2 cellular contexts compared by ENCODE assay signal in the genomic region with DNA sequence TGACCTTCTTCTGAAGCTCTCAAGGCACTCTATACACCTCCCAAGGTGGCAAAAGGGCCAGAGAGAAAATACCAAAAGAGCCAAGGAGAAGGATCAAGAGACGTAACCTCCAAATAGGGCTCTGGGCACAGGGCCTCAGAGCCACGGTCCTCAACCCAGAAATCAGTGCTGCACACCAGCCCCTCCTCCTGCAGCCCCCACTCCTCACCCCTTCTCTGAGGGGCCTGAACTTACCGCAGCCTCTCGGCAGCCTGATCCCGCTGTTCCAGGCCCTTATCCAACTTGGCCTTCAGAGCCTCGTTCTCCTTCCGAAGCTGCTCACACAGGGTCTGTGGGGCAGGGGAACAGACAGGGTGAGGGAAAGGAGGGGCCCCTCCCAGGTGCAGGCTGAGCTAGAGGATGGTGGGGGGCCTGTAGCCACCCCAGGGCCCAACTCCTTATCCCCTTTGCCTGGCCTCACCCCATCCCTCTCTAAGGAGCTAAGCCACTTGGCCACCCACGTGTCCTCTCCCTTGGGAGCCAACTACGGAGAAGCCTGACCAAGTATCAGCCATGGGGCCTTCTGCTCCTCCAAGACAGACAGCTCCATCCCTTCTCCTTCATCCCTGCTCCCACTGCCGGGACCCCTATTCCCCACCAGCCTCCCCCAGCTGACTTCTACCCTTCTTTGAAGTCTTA.
A peak's percentile ranks its signal among the peaks of the same experiment; 100 is the strongest.
TF ChIP-seq lines count a peak whose summit lies in the region.

No MANE protein-coding gene starts in this region.

TF ChIP-seq in GM12878, 131 proteins besides CTCF, POLR2A, EP300 and RAD21:
- TF ChIP-seq RFX5 (IDR thresholded peaks at IDR 0.05; ENCODE audit: low read depth, low read length) (no peak), TAF1 (IDR thresholded peaks at IDR 0.05; ENCODE audit: borderline replicate concordance, low read depth, low read length) (no peak), YBX1 (IDR thresholded peaks at IDR 0.05) (no peak), TCF12 (IDR thresholded peaks at IDR 0.05; ENCODE audit: low read depth, low read length) (no peak), NR2F1 (conservative IDR thresholded peaks at IDR 0.05) (no peak), IRF5 (IDR thresholded peaks at IDR 0.05; ENCODE audit: borderline replicate concordance) (no peak), PBX3 (IDR thresholded peaks at IDR 0.05; ENCODE audit: insufficient replicate concordance, low read depth, low read length) (no peak), SUZ12 (IDR thresholded peaks at IDR 0.05; ENCODE audit: unreplicated experiment) (no peak), ZNF274 (IDR thresholded peaks at IDR 0.05; ENCODE audit: insufficient read depth, insufficient read length) (no peak), SMC3 (IDR thresholded peaks at IDR 0.05; ENCODE audit: borderline replicate concordance, low read length) (no peak), ETV6 (conservative IDR thresholded peaks at IDR 0.05 in 1 of 2, IDR thresholded peaks at IDR 0.05 in 1 of 2; ENCODE audit: borderline replicate concordance in 1 of 2, low read depth in 1 of 2) (no peak), PML (IDR thresholded peaks at IDR 0.05; ENCODE audit: low read length) (no peak), CBFB (IDR thresholded peaks at IDR 0.05; ENCODE audit: low read depth) (no peak), BCL3 (IDR thresholded peaks at IDR 0.05; ENCODE audit: borderline replicate concordance, insufficient read depth, low read depth, low read length, poor library complexity, severe bottlenecking) (no peak), MXI1 (IDR thresholded peaks at IDR 0.05; ENCODE audit: low read depth, low read length) (no peak)
- TF ChIP-seq, protein P1, sequence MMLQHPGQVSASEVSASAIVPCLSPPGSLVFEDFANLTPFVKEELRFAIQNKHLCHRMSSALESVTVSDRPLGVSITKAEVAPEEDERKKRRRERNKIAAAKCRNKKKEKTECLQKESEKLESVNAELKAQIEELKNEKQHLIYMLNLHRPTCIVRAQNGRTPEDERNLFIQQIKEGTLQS (IDR thresholded peaks at IDR 0.05; ENCODE audit: borderline replicate concordance, extremely low read depth, low read depth, low read length) = no peak
- TF ChIP-seq, protein P2, sequence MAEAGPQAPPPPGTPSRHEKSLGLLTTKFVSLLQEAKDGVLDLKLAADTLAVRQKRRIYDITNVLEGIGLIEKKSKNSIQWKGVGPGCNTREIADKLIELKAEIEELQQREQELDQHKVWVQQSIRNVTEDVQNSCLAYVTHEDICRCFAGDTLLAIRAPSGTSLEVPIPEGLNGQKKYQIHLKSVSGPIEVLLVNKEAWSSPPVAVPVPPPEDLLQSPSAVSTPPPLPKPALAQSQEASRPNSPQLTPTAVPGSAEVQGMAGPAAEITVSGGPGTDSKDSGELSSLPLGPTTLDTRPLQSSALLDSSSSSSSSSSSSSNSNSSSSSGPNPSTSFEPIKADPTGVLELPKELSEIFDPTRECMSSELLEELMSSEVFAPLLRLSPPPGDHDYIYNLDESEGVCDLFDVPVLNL (IDR thresholded peaks at IDR 0.05; ENCODE audit: low read depth, low read length) = no peak

TF ChIP-seq in neural cell, 6 proteins besides CTCF, POLR2A, EP300 and RAD21:
- TF ChIP-seq SMC3 (conservative IDR thresholded peaks at IDR 0.05; ENCODE audit: poor library complexity) (peak; percentile 2), MXI1 (conservative IDR thresholded peaks at IDR 0.05; ENCODE audit: poor library complexity, severe bottlenecking) (no peak)
TF ChIP-seq in neural cell: peak in this region for 1.
